In genomic region chr12:13196302-13196921, GRCh38 we compare ENCODE assay signal across 8 cellular contexts. TPM values are rescaled to one million over a fixed set of nuclear protein-coding genes. Genes with fewer than 3 reads are reported as not detected.
DNase-seq lines count a peak whose midpoint lies in the region; ATAC-seq, FAIRE-seq and TF ChIP-seq lines count a peak whose summit lies in the region.

A gene with protein sequence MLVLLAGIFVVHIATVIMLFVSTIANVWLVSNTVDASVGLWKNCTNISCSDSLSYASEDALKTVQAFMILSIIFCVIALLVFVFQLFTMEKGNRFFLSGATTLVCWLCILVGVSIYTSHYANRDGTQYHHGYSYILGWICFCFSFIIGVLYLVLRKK (plus strand): TSS chr12:13196726. CDS start chr12:13211511, 14,785 bp downstream.

- no peak within 1 kb of the TSS for H3K27ac ChIP-seq in WERI-Rb-1

- ATAC-seq in HG02642 (IDR thresholded peaks at IDR 0.05; ENCODE audit: poor library complexity, unreplicated experiment), result peak; percentile 90

- H3K9me3 ChIP-seq in mucosa of stomach (ENCODE audit: control insufficient read depth, low read length) (no peaks in the 10 kb centered on the region), WERI-Rb-1 (ENCODE audit: severe bottlenecking) (no peaks in the 10 kb centered on the region)

- H3K27me3 ChIP-seq in mucosa of stomach (ENCODE audit: control insufficient read depth, insufficient read depth, low read length) (no peaks in the 10 kb centered on the region), WERI-Rb-1 (ENCODE audit: insufficient read depth, low read depth, severe bottlenecking) (no peaks in the 10 kb centered on the region)

- H3K9ac ChIP-seq in mucosa of stomach (ENCODE audit: low read length), result peak within 1 kb of the TSS; percentile 84

- peak; percentile 76 for FAIRE-seq in GM12891 (lab: Jason Lieb, UNC)

- in situ Hi-C loops in endometrial microvascular endothelial cells (cut with HindIII; ENCODE audit: inconsistent ontology term, low pct_unique_long_range_greater_than_20kb, low sequenced_read_pairs), result no loop called here

- no peak for TF ChIP-seq CTCF in WERI-Rb-1 (IDR thresholded peaks at IDR 0.05; ENCODE audit: low read depth, low read length)

- no peaks in the 10 kb centered on the region for H3K36me3 ChIP-seq in mucosa of stomach (ENCODE audit: control insufficient read depth, insufficient read depth, low read length)
- H3K36me3 ChIP-seq in WERI-Rb-1, result no peaks in the 10 kb centered on the region

- no peak for TF ChIP-seq POLR2A in GM12891 (IDR thresholded peaks at IDR 0.05; ENCODE audit: low read depth, low read length)

- peaks cover 18% of the 10 kb centered on the region for H3K4me1 ChIP-seq in mucosa of stomach (ENCODE audit: control insufficient read depth, insufficient read depth, low read length)

- peak within 1 kb of the TSS; percentile 80 for H3K4me3 ChIP-seq in mucosa of stomach (ENCODE audit: low read length)
- no peak within 1 kb of the TSS for H3K4me3 ChIP-seq in WERI-Rb-1 (ENCODE audit: low read depth, low read length)

- DNase-seq in GM12891 (ENCODE audit: insufficient read length, low spot score) (no peak), NCI-H226 (peak; percentile 98), WERI-Rb-1 (no peak)
- peak; percentile 67 for DNase-seq in activated CD8-positive, alpha-beta memory T cell treated with anti-CD3 and anti-CD28 coated beads, Interleukin-2, amount 50 U/mL, for 1 hour (ENCODE audit: extremely low read depth)
- DNase-seq in stimulated activated CD8-positive, alpha-beta memory T cell treated with anti-CD3 and anti-CD28 coated beads, Interleukin-7, amount 100 ng/mL, for 24 hours (ENCODE audit: low read depth), result peak; percentile 41

TF ChIP-seq in GM12891, 5 proteins besides CTCF, POLR2A, EP300 and RAD21:
- TF ChIP-seq PAX5 (IDR thresholded peaks at IDR 0.05; ENCODE audit: insufficient read depth, low read length, severe bottlenecking) (no peak), POLR2AphosphoS5 (IDR thresholded peaks at IDR 0.05; ENCODE audit: low read depth, low read length) (no peak), TAF1 (IDR thresholded peaks at IDR 0.05; ENCODE audit: low read depth, low read length) (no peak), POU2F2 (IDR thresholded peaks at IDR 0.05; ENCODE audit: low read depth, low read length) (no peak), SPI1 (IDR thresholded peaks at IDR 0.05; ENCODE audit: low read depth, low read length) (no peak)

RNA-seq across cellular contexts. Expression of the gene that starts here (rescaled TPM):
- polyA plus RNA-seq in GM12891 (2012; ENCODE audit: low read depth, missing spikeins), result 0.44 TPM
- total RNA-seq in endometrial microvascular endothelial cells (ENCODE audit: inconsistent ontology term), result 973 TPM

Comparison
In these comparisons a context has a peak if more than half of its experiments do, and no peak if none do; other contexts are left out.
1. DNase-seq: peak in NCI-H226 (single experiment), activated CD8-positive, alpha-beta memory T cell treated with anti-CD3 and anti-CD28 coated beads, Interleukin-2, amount 50 U/mL, for 1 hour (single experiment) and stimulated activated CD8-positive, alpha-beta memory T cell treated with anti-CD3 and anti-CD28 coated beads, Interleukin-7, amount 100 ng/mL, for 24 hours (single experiment); none in GM12891 (single experiment) and WERI-Rb-1 (single experiment).